In the genomic region with DNA sequence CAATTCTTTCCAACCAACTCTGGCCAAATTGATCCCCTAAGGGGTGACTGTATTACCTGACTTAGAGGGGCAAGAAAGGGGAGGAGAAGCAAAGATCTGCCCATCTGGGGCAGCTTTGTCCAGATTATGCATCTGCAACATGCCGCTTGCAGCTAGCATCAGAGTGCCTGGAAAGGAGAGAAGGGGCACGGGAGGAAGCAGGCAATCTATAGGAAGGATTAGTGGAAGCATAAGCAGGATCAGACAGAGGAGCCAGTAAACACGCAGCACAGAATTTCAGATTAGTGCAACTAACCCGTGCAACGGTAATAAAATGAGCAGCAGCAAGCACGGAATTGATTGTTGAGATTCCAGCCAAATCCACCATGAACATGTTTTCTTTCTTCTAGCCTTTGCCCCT, we compare ENCODE assay signal across 26 cellular contexts.
"Had no signal": no experiment of that assay in that cellular context is flagged by ENCODE, and none has a peak within 500 bp of the region (broad histone marks: within the 10 kb centered on the region; RNA-seq: fewer than 3 reads in every experiment).

No MANE protein-coding gene starts in this region.

- H3K27ac Mint-ChIP-seq: immature natural killer cell; memory B cell; naive thymus-derived CD4-positive, alpha-beta T cell; natural killer cell treated with Interleukin-12 subunit alpha and Interleukin-12 subunit beta and Interleukin-15 and Interleukin-18, amount 100 ng/mL, for 72 hours; progenitor cell of endocrine pancreas; stimulated activated naive B cell treated with anti-CD40 and anti-IgM and Interleukin-4, amounts not matched to agents 10 μg/mL and 1 μg/mL and 100 μg/mL, for 72 hours had no signal

- H3K36me3 Mint-ChIP-seq: immature natural killer cell; memory B cell; naive thymus-derived CD4-positive, alpha-beta T cell; natural killer cell treated with Interleukin-12 subunit alpha and Interleukin-12 subunit beta and Interleukin-15 and Interleukin-18, amount 100 ng/mL, for 72 hours; stimulated activated naive B cell treated with anti-CD40 and anti-IgM and Interleukin-4, amounts not matched to agents 10 μg/mL and 1 μg/mL and 100 μg/mL, for 72 hours had no signal

- H3K27me3 ChIP-seq: neutrophil, right atrium auricular region, right lobe of liver, stomach, testis, thyroid gland, transverse colon, upper lobe of left lung, vagina had no signal

- H2AFZ ChIP-seq: parathyroid adenoma had no signal

- H3K9ac ChIP-seq: parathyroid adenoma had no signal

- H3K4me1 Mint-ChIP-seq: immature natural killer cell; memory B cell; naive thymus-derived CD4-positive, alpha-beta T cell; stimulated activated naive B cell treated with anti-CD40 and anti-IgM and Interleukin-4, amounts not matched to agents 10 μg/mL and 1 μg/mL and 100 μg/mL, for 72 hours had no signal

- H3K4me3 Mint-ChIP-seq: immature natural killer cell; memory B cell; naive thymus-derived CD4-positive, alpha-beta T cell; natural killer cell treated with Interleukin-12 subunit alpha and Interleukin-12 subunit beta and Interleukin-15 and Interleukin-18, amount 100 ng/mL, for 72 hours; stimulated activated naive B cell treated with anti-CD40 and anti-IgM and Interleukin-4, amounts not matched to agents 10 μg/mL and 1 μg/mL and 100 μg/mL, for 72 hours had no signal

- H3K27me3 Mint-ChIP-seq: memory B cell; natural killer cell treated with Interleukin-12 subunit alpha and Interleukin-12 subunit beta and Interleukin-15 and Interleukin-18, amount 100 ng/mL, for 72 hours; stimulated activated naive B cell treated with anti-CD40 and anti-IgM and Interleukin-4, amounts not matched to agents 10 μg/mL and 1 μg/mL and 100 μg/mL, for 72 hours had no signal

- H3K79me2 ChIP-seq: parathyroid adenoma had no signal

- H3K27ac ChIP-seq: left ventricle myocardium inferior, neutrophil, parathyroid adenoma, right atrium auricular region, right lobe of liver, stomach, testis, thyroid gland, transverse colon, upper lobe of left lung, vagina had no signal

- ATAC-seq: mucosa of descending colon; naive thymus-derived CD4-positive, alpha-beta T cell; natural killer cell treated with Interleukin-12 subunit alpha and Interleukin-12 subunit beta and Interleukin-15 and Interleukin-18, amount 100 ng/mL, for 72 hours; right lobe of liver; stimulated activated naive B cell treated with anti-CD40 and anti-IgM and Interleukin-4, amounts not matched to agents 10 μg/mL and 1 μg/mL and 100 μg/mL, for 72 hours; stimulated activated naive CD8-positive, alpha-beta T cell treated with anti-CD3 and anti-CD28 coated beads, Interleukin-15, Interleukin-2, amounts not matched to agents 100 U/mL and 50 U/mL, for 24 hours had no signal

- H3K9me3 Mint-ChIP-seq: memory B cell had no signal

- H3K4me1 ChIP-seq: left ventricle myocardium inferior, right atrium auricular region, right lobe of liver, stomach, testis, thyroid gland, transverse colon, upper lobe of left lung, vagina had no signal

- H3K4me3 ChIP-seq: left ventricle myocardium inferior, mucosa of descending colon, right atrium auricular region, right lobe of liver, stomach, testis, thyroid gland, transverse colon, upper lobe of left lung, vagina had no signal

- DNase-seq: hypothalamus; immature natural killer cell; left ventricle myocardium inferior; midbrain; mucosa of descending colon; naive thymus-derived CD4-positive, alpha-beta T cell; occipital lobe; right lobe of liver; stimulated activated CD4-positive, alpha-beta T cell treated with anti-CD3 and anti-CD28 coated beads, Interleukin-12 subunit alpha, Interleukin-12 subunit beta, amount 100 ng/mL, for 4 hours; stimulated activated CD4-positive, alpha-beta T cell treated with anti-CD3 and anti-CD28 coated beads, Interleukin-15, amount 100 ng/mL, for 24 hours; stimulated activated CD4-positive, alpha-beta T cell treated with anti-CD3 and anti-CD28 coated beads, Interleukin-2, amount 100 ng/mL, for 24 hours; stimulated activated CD4-positive, alpha-beta T cell treated with anti-CD3 and anti-CD28 coated beads, Interleukin-4, amount 100 ng/mL, for 1 hour; stimulated activated naive B cell treated with anti-CD40 and anti-IgM and Interleukin-4, amounts not matched to agents 10 μg/mL and 1 μg/mL and 100 μg/mL, for 72 hours; stimulated activated naive CD8-positive, alpha-beta T cell treated with anti-CD3 and anti-CD28 coated beads, Interleukin-15, Interleukin-2, amounts not matched to agents 100 U/mL and 50 U/mL, for 24 hours; stomach; testis; thyroid gland; transverse colon; upper lobe of left lung had no signal

- H3K9me3 ChIP-seq: left ventricle myocardium inferior, mucosa of descending colon, neutrophil, right atrium auricular region, right lobe of liver, stomach, testis, thyroid gland, transverse colon, upper lobe of left lung, vagina had no signal

- H3K36me3 ChIP-seq: left ventricle myocardium inferior, neutrophil, right atrium auricular region, right lobe of liver, stomach, thyroid gland, transverse colon, upper lobe of left lung, vagina had no signal
